16 cellular contexts compared by ENCODE assay signal in the genomic region with DNA sequence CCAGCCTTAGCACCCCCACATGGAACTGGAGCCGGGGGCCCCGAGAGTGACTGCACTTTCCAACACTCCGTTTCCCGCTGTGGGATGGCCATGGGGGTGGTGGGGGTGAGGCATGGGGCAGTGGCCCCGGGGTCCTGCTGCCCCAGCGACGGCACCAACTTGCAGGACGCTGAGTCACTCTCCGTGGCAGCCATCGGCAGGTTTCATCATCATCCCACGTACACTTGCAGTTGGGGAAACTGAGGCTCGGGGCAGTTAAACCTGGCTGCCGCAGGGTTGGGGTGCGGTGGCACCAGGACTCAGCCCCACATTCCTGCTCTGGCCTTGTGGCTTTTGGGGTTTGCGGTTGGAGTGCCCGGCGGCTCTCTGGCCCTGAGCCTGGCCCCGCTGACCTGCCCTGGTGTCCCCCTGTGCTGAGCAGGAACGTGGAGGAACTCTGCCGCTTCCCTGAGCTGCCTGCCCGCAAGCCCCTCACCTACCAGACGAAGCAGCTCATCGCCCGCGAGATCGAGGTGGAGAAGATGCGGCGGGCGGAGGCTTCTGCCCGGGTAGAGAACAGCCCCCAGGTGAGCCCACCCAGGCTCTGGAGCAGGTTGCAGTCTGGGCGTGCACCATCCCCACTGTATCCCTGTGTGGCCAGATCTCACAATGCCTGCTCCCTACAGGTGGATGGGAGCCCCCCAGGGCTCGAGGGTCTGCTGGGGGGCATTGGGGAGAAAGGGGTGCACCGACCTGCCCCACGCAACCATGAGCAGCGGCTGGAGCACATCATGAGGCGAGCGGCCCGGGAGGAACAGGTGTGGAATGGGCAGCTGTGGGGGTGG. TPM values are rescaled to one million over a fixed set of nuclear protein-coding genes. Genes with fewer than 3 reads are reported as not detected.
DNase-seq lines count a peak whose midpoint lies in the region; ATAC-seq, FAIRE-seq and TF ChIP-seq lines count a peak whose summit lies in the region.
"Had no signal": no experiment of that assay in that cellular context is flagged by ENCODE, and none has a peak within 500 bp of the region (broad histone marks: within the 10 kb centered on the region; RNA-seq: fewer than 3 reads in every experiment).

No MANE protein-coding gene starts in this region.

- H3K9me3 ChIP-seq in A549 (no peaks in the 10 kb centered on the region), HEK293 (ENCODE audit: control insufficient read depth, insufficient read depth, low read depth, low read length) (no peaks in the 10 kb centered on the region), K562 (replicated peaks; ENCODE audit: control insufficient read depth, insufficient read depth, low read depth, low read length) (no peaks in the 10 kb centered on the region)
- H3K9me3 ChIP-seq: BLaER1 had no signal

- H3K36me3 Mint-ChIP-seq in nephron progenitor cell (ENCODE audit: low read depth) = peaks cover 12% of the 10 kb centered on the region

- CTCF ChIA-PET in A549 (lab: Yijun Ruan, JAX) = interaction anchor here (0.8 to 3.4 kb wide), 10 partner anchors 8 to 307 kb away, joined by 3 to 27 read pairs (median 4); no protein-coding TSS in a partner anchor
- CTCF ChIA-PET in HEK293 (lab: Yijun Ruan, JAX) = interaction anchor here (0.7 to 1.5 kb wide), 2 partner anchors 12 to 259 kb away, joined by 3 read pairs; no protein-coding TSS in a partner anchor
- CTCF ChIA-PET in K562 (lab: Yijun Ruan, JAX; ENCODE audit: low intra/inter-chr PET ratio) = no interaction called here

- no peak for ATAC-seq in A549
- ATAC-seq in K562 = no peak
- ATAC-seq in GM21786 (IDR thresholded peaks at IDR 0.05; ENCODE audit: unreplicated experiment) = no peak
- no peak for ATAC-seq in GM18909 (IDR thresholded peaks at IDR 0.05; ENCODE audit: poor library complexity, unreplicated experiment)

- no peak for FAIRE-seq in A549 (lab: Jason Lieb, UNC)
- no peak for FAIRE-seq in K562 (lab: Jason Lieb, UNC)
- FAIRE-seq: GM12878 had no signal

- in situ Hi-C loops in K562 (cut with MboI) = no loop called here

- BruUV-seq in K562 (replicated peaks; lab: Mats Ljungman, UMichigan) = no TSS peak

- H3K4me3 Mint-ChIP-seq in nephron progenitor cell = no peak overlapping the region
- H3K4me3 Mint-ChIP-seq: CD4-positive, CD25-positive, alpha-beta regulatory T cell had no signal

- peaks cover 4% of the 10 kb centered on the region; the same call in 1 of the 2 replicates for H4K20me1 ChIP-seq in K562 (replicated peaks; ENCODE audit: control insufficient read depth, insufficient read depth, low read length)

- H3K27me3 ChIP-seq in K562 (ENCODE audit: control insufficient read depth in 2 of 2, insufficient read depth in 2 of 2, low read length in 2 of 2) = no peaks in the 10 kb centered on the region

- H3K36me3 ChIP-seq in HEK293 (ENCODE audit: control insufficient read depth in 2 of 2, insufficient read depth in 1 of 2, low read length in 2 of 2) (peaks cover 0 to 58% of the 10 kb centered on the region in 2 experiments; a peak in 1 of 3 replicates), K562 (ENCODE audit: control insufficient read depth, insufficient read depth, low read length) (peaks cover 46% of the 10 kb centered on the region; the same call in 2 of the 3 replicates)

- no peaks in the 10 kb centered on the region for H3K9me1 ChIP-seq in K562 (ENCODE audit: control insufficient read depth, insufficient read depth, low read length)

- TF ChIP-seq POLR2A in A549 (IDR thresholded peaks at IDR 0.05; ENCODE audit: low read length) = no peak
- no peak for TF ChIP-seq POLR2A in K562 (conservative IDR thresholded peaks at IDR 0.05)

- H3K9me3 Mint-ChIP-seq in nephron progenitor cell = no peaks in the 10 kb centered on the region
- H3K9me3 Mint-ChIP-seq: CD4-positive, CD25-positive, alpha-beta regulatory T cell; IgD-negative memory B cell had no signal

- peak overlapping the region in 1 of 2 experiments; percentile 81; a peak in 1 of 4 replicates for H3K9ac ChIP-seq in K562 (ENCODE audit: insufficient read depth in 1 of 2, low read depth in 2 of 2, low read length in 2 of 2)
- H3K9ac ChIP-seq: BLaER1, KMS-11 had no signal

- WGBS in A549 (ENCODE audit: missing lambda C conversion rate) = 83% methylated on average over 30 of the region's 38 CpGs
- 84% methylated on average over 32 of the region's 38 CpGs for WGBS in K562 (ENCODE audit: insufficient coverage, low coverage, missing lambda C conversion rate)

- intact Hi-C loops in K562 (cut with micrococcal nuclease) = no loop called here

- H3K4me3 ChIP-seq in A549 (no peak overlapping the region), HEK293 (ENCODE audit: low read depth, low read length) (no peak overlapping the region), K562 (no peak overlapping the region)
- H3K4me3 ChIP-seq: BLaER1, GM12878 had no signal

- no peak overlapping the region for H2AFZ ChIP-seq in K562 (ENCODE audit: low read depth, low read length)

- POLR2A ChIA-PET in A549 (lab: Yijun Ruan, JAX) (interaction anchor here (0.5 kb wide), 1 partner anchor 12 kb away, joined by 3 read pairs; no protein-coding TSS in a partner anchor), HEK293 (lab: Yijun Ruan, JAX) (interaction anchor here (0.9 kb wide), 1 partner anchor 8 kb away, joined by 4 read pairs; a partner anchor contains a TSS), K562 (lab: Yijun Ruan, JAX) (interaction anchor here (1.2 to 1.3 kb wide), 2 partner anchors 11 to 15 kb away, joined by 4 read pairs; no protein-coding TSS in a partner anchor)

- peak overlapping the region; percentile 10 to 75; a peak in 5 of 6 replicates for H3K27ac ChIP-seq in A549
- no peak overlapping the region for H3K27ac ChIP-seq in HEK293 (ENCODE audit: extremely low read depth, low read depth, low read length)
- no peak overlapping the region for H3K27ac ChIP-seq in K562 (ENCODE audit: extremely low read depth, low read depth, low read length)
- H3K27ac ChIP-seq: BLaER1, KMS-11 had no signal

- H3K27ac Mint-ChIP-seq in nephron progenitor cell = no peak overlapping the region
- H3K27ac Mint-ChIP-seq: CD4-positive, CD25-positive, alpha-beta regulatory T cell; IgD-negative memory B cell had no signal

- H3K4me1 Mint-ChIP-seq in nephron progenitor cell = no peaks in the 10 kb centered on the region
- H3K4me1 Mint-ChIP-seq: IgD-negative memory B cell had no signal

- no peaks in the 10 kb centered on the region; the same call in 2 of the 3 replicates for H3K79me2 ChIP-seq in K562 (ENCODE audit: control insufficient read depth, insufficient read depth, low read length)

- TF ChIP-seq EP300 in A549 (IDR thresholded peaks at IDR 0.05) = no peak
- no peak for TF ChIP-seq EP300 in K562 (IDR thresholded peaks at IDR 0.05; ENCODE audit: low read length)

- H3K27me3 Mint-ChIP-seq in nephron progenitor cell (ENCODE audit: low read depth, poor library complexity) = peaks cover 19% of the 10 kb centered on the region

- H3K4me1 ChIP-seq in A549 (peaks cover 32% of the 10 kb centered on the region), HEK293 (ENCODE audit: control insufficient read depth, insufficient read depth, low read length) (peaks cover 2% of the 10 kb centered on the region; the same call in 1 of the 2 replicates), K562 (replicated peaks in 1 of 2; ENCODE audit: control insufficient read depth in 2 of 2, insufficient read depth in 2 of 2, low read length in 2 of 2) (peaks cover 2 to 92% of the 10 kb centered on the region in 2 experiments; a peak in 3 of 5 replicates)

- H3K4me2 ChIP-seq in A549 (peak overlapping the region; percentile 51), K562 (ENCODE audit: insufficient read depth, low read length) (no peak overlapping the region)
- H3K4me2 ChIP-seq: BLaER1, KMS-11 had no signal

- no peak for TF ChIP-seq RAD21 in A549 (conservative IDR thresholded peaks at IDR 0.05 in 1 of 2, IDR thresholded peaks at IDR 0.05 in 1 of 2)
- TF ChIP-seq RAD21 in K562 (CRISPR knock-in tag; conservative IDR thresholded peaks at IDR 0.05 in 1 of 2, IDR thresholded peaks at IDR 0.05 in 1 of 2) = no peak

- DNase-seq in A549 (ENCODE audit: low read depth in 1 of 2, low spot score in 1 of 2) (no peak), K562 (ENCODE audit: extremely low read depth in 1 of 4, low spot score in 3 of 4) (no peak), NCI-H526 treated with DMSO at 0.1 percent for 48 hours (lab: John Stamatoyannopoulos, UW) (no peak), nephron progenitor cell (no peak)
- DNase-seq: AML-193; CD4-positive, CD25-positive, alpha-beta regulatory T cell; DMS79 had no signal

- TF ChIP-seq CTCF in A549 (IDR thresholded peaks at IDR 0.05) (no peak), HEK293 (tag by site-specific recombination; IDR thresholded peaks at IDR 0.05) (no peak), K562 (IDR thresholded peaks at IDR 0.05 in 2 of 3, conservative IDR thresholded peaks at IDR 0.05 in 1 of 3; ENCODE audit: insufficient read depth in 2 of 3, low read depth in 1 of 3, low read length in 3 of 3) (no peak), nephron progenitor cell (IDR thresholded peaks at IDR 0.05) (no peak)

RNA-seq across cellular contexts. Expression of a gene that starts 4.0 kb away (rescaled TPM):
- polyA plus RNA-seq in A549 (2011; rRNA removed) (not detected in 2 replicates), A549 (2017; fragmentation: RNase III; extraction: RNeasy Plus Mini Kit Qiagen cat#74134 plus additional on column Dnase treatment) (0.09 TPM in 1 of 3 replicates, not detected in the others), K562 (2011; rRNA removed) (not detected in 2 replicates), K562 (2014; fragmentation: Illumina TruSeq; extraction: Trizol) (not detected in 2 replicates), K562 (2014; fragmentation: Nextera tagmentation; extraction: Ambion mirVana) (not detected), K562 (2014; rRNA removed) (not detected in 2 replicates)
- not detected in 2 replicates for polyA plus RNA-seq in A549 (2012; cell fraction: cytosol; rRNA removed)
- polyA plus RNA-seq in A549 (2012; cell fraction: nucleus; rRNA removed) = not detected in 2 replicates
- polyA minus RNA-seq in A549 (2011; rRNA and poly(A)+ RNA removed) = not detected in 2 replicates
- total RNA-seq in K562 (2011; cell fraction: chromatin; rRNA removed; ENCODE audit: low replicate concordance) = not detected in 2 replicates
- not detected in 2 replicates for total RNA-seq in K562 (2011; cell fraction: nucleolus; rRNA removed)
- not detected in 2 replicates for total RNA-seq in K562 (2011; cell fraction: nucleoplasm; rRNA removed)
- total RNA-seq in K562 (2014; rRNA removed) (not detected in 2 replicates), K562 (2014; rRNA removed; fragmentation: Illumina TruSeq; extraction: Trizol) (not detected in 2 replicates), K562 (2015; rRNA removed; fragmentation: Illumina TruSeq; extraction: Trizol) (not detected in 2 replicates), K562 (2021) (not detected in 2 replicates)
- not detected in 2 replicates for polyA plus RNA-seq in K562 (2011; cell fraction: cytosol; rRNA removed)
- not detected in 2 replicates for polyA plus RNA-seq in K562 (2011; cell fraction: nucleus; rRNA removed)
- 1.00 and 1.4 TPM in 2 replicates for polyA plus RNA-seq in K562 (2012)
- polyA minus RNA-seq in K562 (2011; rRNA and poly(A)+ RNA removed) = not detected in 2 replicates
- not detected in 2 replicates for polyA minus RNA-seq in K562 (2011; cell fraction: cytosol; rRNA and poly(A)+ RNA removed)
- not detected in 2 replicates for polyA minus RNA-seq in K562 (2011; cell fraction: nucleus; rRNA and poly(A)+ RNA removed)
- total RNA-seq: CD4-positive, CD25-positive, alpha-beta regulatory T cell; GM12878; H4; HT-29 had no signal
- polyA plus RNA-seq: CD4-positive, CD25-positive, alpha-beta regulatory T cell; GM12878; IgD-negative memory B cell had no signal

RNA-seq across cellular contexts. Expression of a gene that starts 8.1 kb away (rescaled TPM):
- polyA plus RNA-seq in A549 (2011; rRNA removed) (4.8 and 5.1 TPM in 2 replicates), A549 (2017; fragmentation: RNase III; extraction: RNeasy Plus Mini Kit Qiagen cat#74134 plus additional on column Dnase treatment) (32.5 to 36.7 TPM (median 33.8 TPM) in 3 replicates), K562 (2011; rRNA removed) (17.0 and 32.6 TPM in 2 replicates), K562 (2014; fragmentation: Illumina TruSeq; extraction: Trizol) (5.1 and 23.0 TPM in 2 replicates), K562 (2014; fragmentation: Nextera tagmentation; extraction: Ambion mirVana) (1 to 10 TPM; 2.5 to 2.7 TPM), K562 (2014; rRNA removed) (91.5 and 93.4 TPM in 2 replicates)
- 37.0 and 43.6 TPM in 2 replicates for polyA plus RNA-seq in A549 (2012; cell fraction: cytosol; rRNA removed)
- 376 and 424 TPM in 2 replicates for polyA plus RNA-seq in A549 (2012; cell fraction: nucleus; rRNA removed)
- 1.9 and 4.8 TPM in 2 replicates for polyA minus RNA-seq in A549 (2011; rRNA and poly(A)+ RNA removed)
- 53.1 and 261 TPM in 2 replicates for total RNA-seq in K562 (2011; cell fraction: chromatin; rRNA removed; ENCODE audit: low replicate concordance)
- 207 and 214 TPM in 2 replicates for total RNA-seq in K562 (2011; cell fraction: nucleolus; rRNA removed)
- total RNA-seq in K562 (2011; cell fraction: nucleoplasm; rRNA removed) = 88.6 and 90.7 TPM in 2 replicates
- total RNA-seq in K562 (2014; rRNA removed) (57.2 and 70.7 TPM in 2 replicates), K562 (2014; rRNA removed; fragmentation: Illumina TruSeq; extraction: Trizol) (2.7 and 4.4 TPM in 2 replicates), K562 (2015; rRNA removed; fragmentation: Illumina TruSeq; extraction: Trizol) (21.1 and 22.1 TPM in 2 replicates), K562 (2021) (121 and 123 TPM in 2 replicates)
- 23.3 and 65.2 TPM in 2 replicates for polyA plus RNA-seq in K562 (2011; cell fraction: cytosol; rRNA removed)
- polyA plus RNA-seq in K562 (2011; cell fraction: nucleus; rRNA removed) = 379 and 556 TPM in 2 replicates
- 65.7 and 81.8 TPM in 2 replicates for polyA plus RNA-seq in K562 (2012)
- 2.7 and 4.0 TPM in 2 replicates for polyA minus RNA-seq in K562 (2011; rRNA and poly(A)+ RNA removed)
- 8.6 and 13.5 TPM in 2 replicates for polyA minus RNA-seq in K562 (2011; cell fraction: cytosol; rRNA and poly(A)+ RNA removed)
- polyA minus RNA-seq in K562 (2011; cell fraction: nucleus; rRNA and poly(A)+ RNA removed) = 59.3 and 59.4 TPM in 2 replicates

RNA-seq across cellular contexts. Expression of a gene that starts 8.3 kb away (rescaled TPM):
- polyA plus RNA-seq in A549 (2011; rRNA removed) = 10.6 and 10.8 TPM in 2 replicates
- polyA plus RNA-seq in A549 (2012; cell fraction: cytosol; rRNA removed) = 39.4 and 56.4 TPM in 2 replicates
- polyA plus RNA-seq in A549 (2012; cell fraction: nucleus; rRNA removed) = 69.2 and 88.7 TPM in 2 replicates
- 26.9 to 29.3 TPM (median 29.0 TPM) in 3 replicates for polyA plus RNA-seq in A549 (2017; fragmentation: RNase III; extraction: RNeasy Plus Mini Kit Qiagen cat#74134 plus additional on column Dnase treatment)
- 8.6 and 10.2 TPM in 2 replicates for polyA minus RNA-seq in A549 (2011; rRNA and poly(A)+ RNA removed)
- 10.9 and 59.9 TPM in 2 replicates for total RNA-seq in K562 (2011; cell fraction: chromatin; rRNA removed; ENCODE audit: low replicate concordance)
- total RNA-seq in K562 (2011; cell fraction: nucleolus; rRNA removed) = 59.0 and 69.6 TPM in 2 replicates
- 21.1 and 25.7 TPM in 2 replicates for total RNA-seq in K562 (2011; cell fraction: nucleoplasm; rRNA removed)
- total RNA-seq in K562 (2014; rRNA removed) = 50.7 and 67.3 TPM in 2 replicates
- total RNA-seq in K562 (2014; rRNA removed; fragmentation: Illumina TruSeq; extraction: Trizol) = 1.7 and 3.3 TPM in 2 replicates
- 22.7 and 27.2 TPM in 2 replicates for total RNA-seq in K562 (2015; rRNA removed; fragmentation: Illumina TruSeq; extraction: Trizol)
- 55.2 and 55.9 TPM in 2 replicates for total RNA-seq in K562 (2021)
- polyA plus RNA-seq in K562 (2011; rRNA removed) = 12.0 and 17.7 TPM in 2 replicates
- polyA plus RNA-seq in K562 (2011; cell fraction: cytosol; rRNA removed) = 26.1 and 86.4 TPM in 2 replicates
- 56.1 and 93.4 TPM in 2 replicates for polyA plus RNA-seq in K562 (2011; cell fraction: nucleus; rRNA removed)
- polyA plus RNA-seq in K562 (2012) = 24.6 and 30.5 TPM in 2 replicates
- 7.0 and 30.1 TPM in 2 replicates for polyA plus RNA-seq in K562 (2014; fragmentation: Illumina TruSeq; extraction: Trizol)
- polyA plus RNA-seq in K562 (2014; fragmentation: Nextera tagmentation; extraction: Ambion mirVana) = under 1 TPM; 0.45 to 0.98 TPM
- polyA plus RNA-seq in K562 (2014; rRNA removed) = 56.6 and 66.9 TPM in 2 replicates
- polyA minus RNA-seq in K562 (2011; rRNA and poly(A)+ RNA removed) = 3.8 and 4.8 TPM in 2 replicates
- polyA minus RNA-seq in K562 (2011; cell fraction: cytosol; rRNA and poly(A)+ RNA removed) = 18.6 and 19.8 TPM in 2 replicates
- 30.8 and 34.1 TPM in 2 replicates for polyA minus RNA-seq in K562 (2011; cell fraction: nucleus; rRNA and poly(A)+ RNA removed)

RNA-seq across cellular contexts. Expression of a gene that starts 36.0 kb away (rescaled TPM):
- 1.8 and 2.4 TPM in 2 replicates for polyA plus RNA-seq in A549 (2011; rRNA removed)
- polyA plus RNA-seq in A549 (2012; cell fraction: cytosol; rRNA removed) = 2.9 and 3.4 TPM in 2 replicates
- 14.2 and 16.0 TPM in 2 replicates for polyA plus RNA-seq in A549 (2012; cell fraction: nucleus; rRNA removed)
- 2.7 to 3.6 TPM (median 3.1 TPM) in 3 replicates for polyA plus RNA-seq in A549 (2017; fragmentation: RNase III; extraction: RNeasy Plus Mini Kit Qiagen cat#74134 plus additional on column Dnase treatment)
- 0.58 and 0.78 TPM in 2 replicates for polyA minus RNA-seq in A549 (2011; rRNA and poly(A)+ RNA removed)
- not detected in 2 replicates for total RNA-seq in K562 (2011; cell fraction: chromatin; rRNA removed; ENCODE audit: low replicate concordance)
- total RNA-seq in K562 (2011; cell fraction: nucleolus; rRNA removed) = not detected in 2 replicates
- not detected in 2 replicates for total RNA-seq in K562 (2011; cell fraction: nucleoplasm; rRNA removed)
- not detected in 2 replicates for total RNA-seq in K562 (2014; rRNA removed)
- not detected in 2 replicates for total RNA-seq in K562 (2014; rRNA removed; fragmentation: Illumina TruSeq; extraction: Trizol)
- total RNA-seq in K562 (2015; rRNA removed; fragmentation: Illumina TruSeq; extraction: Trizol) = not detected in 2 replicates
- 0.22 TPM in 1 of 2 replicates, not detected in the other for total RNA-seq in K562 (2021)
- not detected in 2 replicates for polyA plus RNA-seq in K562 (2011; rRNA removed)
- polyA plus RNA-seq in K562 (2011; cell fraction: cytosol; rRNA removed) = not detected in 2 replicates
- not detected in 2 replicates for polyA plus RNA-seq in K562 (2011; cell fraction: nucleus; rRNA removed)
- not detected in 2 replicates for polyA plus RNA-seq in K562 (2012)
- polyA plus RNA-seq in K562 (2014; fragmentation: Illumina TruSeq; extraction: Trizol) = not detected in 2 replicates
- polyA plus RNA-seq in K562 (2014; fragmentation: Nextera tagmentation; extraction: Ambion mirVana) = not detected
- polyA plus RNA-seq in K562 (2014; rRNA removed) = not detected in 2 replicates
- polyA minus RNA-seq in K562 (2011; rRNA and poly(A)+ RNA removed) = not detected in 2 replicates
- polyA minus RNA-seq in K562 (2011; cell fraction: cytosol; rRNA and poly(A)+ RNA removed) = 0.86 and 3.8 TPM in 2 replicates
- 0.22 and 0.40 TPM in 2 replicates for polyA minus RNA-seq in K562 (2011; cell fraction: nucleus; rRNA and poly(A)+ RNA removed)
- total RNA-seq: CD4-positive, CD25-positive, alpha-beta regulatory T cell; GM12878; H4 had no signal
- polyA plus RNA-seq: CD4-positive, CD25-positive, alpha-beta regulatory T cell; IgD-negative memory B cell had no signal

RNA-seq across cellular contexts. Expression of a gene that starts 55.7 kb away (rescaled TPM):
- polyA plus RNA-seq in A549 (2011; rRNA removed) (17.4 and 19.3 TPM in 2 replicates), A549 (2017; fragmentation: RNase III; extraction: RNeasy Plus Mini Kit Qiagen cat#74134 plus additional on column Dnase treatment) (20.9 to 24.6 TPM (median 23.0 TPM) in 3 replicates), K562 (2011; rRNA removed) (18.5 and 30.5 TPM in 2 replicates), K562 (2014; fragmentation: Illumina TruSeq; extraction: Trizol) (17.1 and 18.7 TPM in 2 replicates), K562 (2014; fragmentation: Nextera tagmentation; extraction: Ambion mirVana) (1 to 10 TPM; 2.2 to 2.4 TPM), K562 (2014; rRNA removed) (31.0 and 38.2 TPM in 2 replicates)
- polyA plus RNA-seq in A549 (2012; cell fraction: cytosol; rRNA removed) = 21.3 and 25.7 TPM in 2 replicates
- polyA plus RNA-seq in A549 (2012; cell fraction: nucleus; rRNA removed) = 71.8 and 110 TPM in 2 replicates
- polyA minus RNA-seq in A549 (2011; rRNA and poly(A)+ RNA removed) = 27.8 and 29.0 TPM in 2 replicates
- total RNA-seq in K562 (2011; cell fraction: chromatin; rRNA removed; ENCODE audit: low replicate concordance) = 110 and 324 TPM in 2 replicates
- total RNA-seq in K562 (2011; cell fraction: nucleolus; rRNA removed) = 238 and 279 TPM in 2 replicates
- total RNA-seq in K562 (2011; cell fraction: nucleoplasm; rRNA removed) = 145 and 170 TPM in 2 replicates
- total RNA-seq in K562 (2014; rRNA removed) (35.6 and 48.2 TPM in 2 replicates), K562 (2014; rRNA removed; fragmentation: Illumina TruSeq; extraction: Trizol) (7.3 and 7.9 TPM in 2 replicates), K562 (2015; rRNA removed; fragmentation: Illumina TruSeq; extraction: Trizol) (18.6 and 20.5 TPM in 2 replicates), K562 (2021) (30.7 and 30.9 TPM in 2 replicates)
- 24.1 and 25.8 TPM in 2 replicates for polyA plus RNA-seq in K562 (2011; cell fraction: cytosol; rRNA removed)
- polyA plus RNA-seq in K562 (2011; cell fraction: nucleus; rRNA removed) = 101 and 104 TPM in 2 replicates
- polyA plus RNA-seq in K562 (2012) = 22.4 and 34.2 TPM in 2 replicates
- polyA minus RNA-seq in K562 (2011; rRNA and poly(A)+ RNA removed) = 13.5 and 15.4 TPM in 2 replicates
- polyA minus RNA-seq in K562 (2011; cell fraction: cytosol; rRNA and poly(A)+ RNA removed) = 9.9 and 14.8 TPM in 2 replicates
- 52.0 and 78.0 TPM in 2 replicates for polyA minus RNA-seq in K562 (2011; cell fraction: nucleus; rRNA and poly(A)+ RNA removed)

Comparison
In these comparisons a context has a peak if more than half of its experiments do, and no peak if none do; other contexts are left out.
1. H3K27ac ChIP-seq: peak in A549 (2 of 2); none in HEK293 (single experiment) and K562 (single experiment).